In the genomic region with DNA sequence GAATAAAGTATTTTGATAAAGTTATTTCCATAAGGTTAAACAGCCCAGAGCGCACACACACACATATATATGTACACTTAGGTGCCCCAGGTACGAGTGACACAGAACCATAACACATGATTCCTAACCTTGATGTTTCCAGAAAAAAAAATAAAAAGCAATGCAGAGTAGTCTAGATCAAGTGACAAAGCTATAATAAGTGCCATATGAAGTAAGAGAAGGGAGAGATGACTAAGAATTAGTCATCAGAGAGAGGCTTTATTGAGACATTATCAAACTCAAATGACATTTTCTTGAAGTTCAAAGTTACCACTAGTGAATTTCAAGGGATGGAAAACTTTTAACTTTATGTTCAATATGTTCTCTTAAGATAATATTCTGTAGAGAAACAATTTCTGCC, we compare ENCODE assay signal across 18 cellular contexts.
DNase-seq lines count a peak whose midpoint lies in the region; ATAC-seq, FAIRE-seq and TF ChIP-seq lines count a peak whose summit lies in the region.
"Had no signal": no experiment of that assay in that cellular context is flagged by ENCODE, and none has a peak within 500 bp of the region (broad histone marks: within the 10 kb centered on the region; RNA-seq: fewer than 3 reads in every experiment).

No MANE protein-coding gene starts in this region.

- H3K4me1 ChIP-seq in tibial artery (no peaks in the 10 kb centered on the region), sigmoid colon (no peaks in the 10 kb centered on the region)
- H3K4me1 ChIP-seq: Caco-2, right lobe of liver had no signal

- H3K9me3 ChIP-seq in tibial artery (peaks cover 0 to 5% (median 0%) of the 10 kb centered on the region in 3 donors), sigmoid colon (no peaks in the 10 kb centered on the region)
- H3K9me3 ChIP-seq: Caco-2, right lobe of liver had no signal

- TF ChIP-seq EP300 in sigmoid colon (IDR thresholded peaks at IDR 0.05): no peak

- H3K27ac ChIP-seq in tibial artery (no peak overlapping the region), sigmoid colon (no peak overlapping the region)
- H3K27ac ChIP-seq: right lobe of liver had no signal

- H3K27me3 ChIP-seq in tibial artery (no peaks in the 10 kb centered on the region), sigmoid colon (no peaks in the 10 kb centered on the region)
- H3K27me3 ChIP-seq: right lobe of liver had no signal

- FAIRE-seq in RCC 7860 (lab: Jason Lieb, UNC) (peak; percentile 31), H54 (lab: Jason Lieb, UNC) (no peak)

- H3K36me3 ChIP-seq in tibial artery (no peaks in the 10 kb centered on the region), sigmoid colon (no peaks in the 10 kb centered on the region)
- H3K36me3 ChIP-seq: right lobe of liver had no signal

- ATAC-seq in HG03460 (IDR thresholded peaks at IDR 0.05; ENCODE audit: unreplicated experiment): no peak
- ATAC-seq: activated CD8-positive, alpha-beta T cell treated with anti-CD3 and anti-CD28 coated beads, Interleukin-2, amount 10 ng/mL, durations not matched to agents 7 days and 5 days; activated naive CD4-positive, alpha-beta T cell treated with anti-CD3 and anti-CD28 coated beads, Interleukin-2, amount 50 U/mL, for 72 hours; activated T-cell treated with anti-CD3 and anti-CD28 coated beads, Interleukin-2, amount 50 U/mL, for 72 hours; right lobe of liver had no signal

- TF ChIP-seq CTCF in choroid plexus epithelial cell (conservative IDR thresholded peaks at IDR 0.05; ENCODE audit: low read depth, low read length) (no peak), tibial artery (IDR thresholded peaks at IDR 0.05) (no peak), sigmoid colon (IDR thresholded peaks at IDR 0.05) (no peak)

- no peak for TF ChIP-seq POLR2A in sigmoid colon (IDR thresholded peaks at IDR 0.05)
- TF ChIP-seq POLR2A in H54 (IDR thresholded peaks at IDR 0.05; ENCODE audit: low read depth, low read length): no peak

- intact Hi-C loops in tibial artery (cut with DNase I; ENCODE audit: low total_unique reads): no loop called here
- intact Hi-C loops in sigmoid colon (cut with DNase I): no loop called here

- DNase-seq in EH (ENCODE audit: low read depth): peak; percentile 5
- DNase-seq in RCC 7860 (ENCODE audit: low spot score): peak; percentile 25
- peak; percentile 12 for DNase-seq in choroid plexus epithelial cell (ENCODE audit: low read depth)
- DNase-seq in putamen (ENCODE audit: low spot score): peak; percentile 24
- no peak for DNase-seq in tibial artery
- DNase-seq in sigmoid colon: no peak
- no peak for DNase-seq in H54 (ENCODE audit: insufficient read length, low spot score)
- DNase-seq: activated CD8-positive, alpha-beta T cell treated with anti-CD3 and anti-CD28 coated beads, Interleukin-2, amount 10 ng/mL, durations not matched to agents 7 days and 5 days; activated T-cell treated with anti-CD3 and anti-CD28 coated beads, Interleukin-2, amount 50 U/mL, for 72 hours; Caco-2; GDM1; NCI-H187 treated with DMSO at 0.1 percent for 48 hours; NK-92 treated with Interleukin-12 subunit alpha and Interleukin-12 subunit beta, amount 100 ng/mL, for 24 hours; occipital lobe; right lobe of liver; stimulated activated CD4-positive, alpha-beta T cell treated with anti-CD3 and anti-CD28 coated beads, Interleukin-2, amount 100 ng/mL, for 24 hours had no signal

- H3K4me3 ChIP-seq in choroid plexus epithelial cell (ENCODE audit: low read depth, low read length) (no peak overlapping the region), tibial artery (no peak overlapping the region), sigmoid colon (no peak overlapping the region)
- H3K4me3 ChIP-seq: right lobe of liver had no signal

- 69 to 70% methylated on average over 2 of the region's 2 CpGs for WGBS in sigmoid colon, 2 donors

Comparison
In these comparisons a context has a peak if more than half of its experiments do, and no peak if none do; other contexts are left out.
1. DNase-seq: peak in EH (single experiment), RCC 7860 (single experiment), choroid plexus epithelial cell (single experiment) and putamen (single experiment); none in tibial artery (0 of 2), sigmoid colon (single experiment) and H54 (single experiment).